8 cellular contexts compared by ENCODE assay signal in genomic region chr1:144103156-144103880, GRCh38.
DNase-seq lines count a peak whose midpoint lies in the region; ATAC-seq and TF ChIP-seq lines count a peak whose summit lies in the region.
"Not testable (repeated sequence)": the region's sequence is repeated elsewhere in the genome, so short reads cannot be mapped to it uniquely, and the experiment has no call there.

No MANE protein-coding gene starts in this region.

- intact Hi-C loops in Caco-2 (cut with micrococcal nuclease; ENCODE audit: unreplicated experiment); stomach (cut with DNase I; ENCODE audit: low total_unique reads): not testable (repeated sequence)

- H3K36me3 ChIP-seq in Caco-2 (ENCODE audit: control insufficient read depth, insufficient read depth, low read length); stomach: not testable (repeated sequence)

- 78 to 96% (median 87%) methylated on average over 4 to 5 of the region's 6 CpGs for WGBS in stomach, 5 donors

- not testable (repeated sequence) for H3K4me3 ChIP-seq in Caco-2 (ENCODE audit: low read depth, low read length); stomach

- TF ChIP-seq EP300 in stomach (IDR thresholded peaks at IDR 0.05): not testable (repeated sequence)

- peak; percentile 31 for ATAC-seq in esophagus mucosa
- not testable (repeated sequence) for ATAC-seq in memory B cell (ENCODE audit: low read depth)

- POLR2A ChIA-PET in Caco-2 (lab: Charles Lee): not testable (repeated sequence)

- H3K27ac ChIP-seq in stomach: not testable (repeated sequence)

- H3K9me3 Mint-ChIP-seq in Caco-2 (ENCODE audit: unreplicated experiment); activated naive CD8-positive, alpha-beta T cell treated with anti-CD3 and anti-CD28 coated beads for 36 hours; memory B cell: not testable (repeated sequence)

- CTCF ChIA-PET in Caco-2 (lab: Charles Lee): not testable (repeated sequence)

- not testable (repeated sequence) for H3K27me3 Mint-ChIP-seq in Caco-2 (ENCODE audit: insufficient read depth, unreplicated experiment); activated naive CD8-positive, alpha-beta T cell treated with anti-CD3 and anti-CD28 coated beads for 36 hours; memory B cell

- not testable (repeated sequence) for H3K36me3 Mint-ChIP-seq in Caco-2 (ENCODE audit: insufficient read depth, unreplicated experiment); activated naive CD8-positive, alpha-beta T cell treated with anti-CD3 and anti-CD28 coated beads for 36 hours; memory B cell

- DNase-seq in Caco-2 (peak; percentile 15 to 69), T-helper 1 cell (peak in 4 of 5 donors; percentile 34 to 75 (median 49)), memory B cell (ENCODE audit: low spot score in 2 of 2) (peak; percentile 43 to 82), stomach (peak; percentile 57)
- peak in 2 of 3 experiments; percentile 12 to 27 for DNase-seq in activated CD8-positive, alpha-beta memory T cell treated with anti-CD3 and anti-CD28 coated beads for 48 hours (ENCODE audit: low read depth in 2 of 3, low spot score in 2 of 3)
- DNase-seq in activated naive CD8-positive, alpha-beta T cell treated with anti-CD3 and anti-CD28 coated beads for 36 hours: peak; percentile 15
- DNase-seq in stimulated activated CD4-positive, alpha-beta T cell treated with anti-CD3 and anti-CD28 coated beads, Interleukin-12 subunit alpha, Interleukin-12 subunit beta, amount 100 ng/mL, for 24 hours (ENCODE audit: low read depth in 2 of 2): peak; percentile 22 to 30

- not testable (repeated sequence) for TF ChIP-seq POLR2A in stomach (IDR thresholded peaks at IDR 0.05)

- not testable (repeated sequence) for H3K27ac Mint-ChIP-seq in Caco-2 (ENCODE audit: unreplicated experiment); activated naive CD8-positive, alpha-beta T cell treated with anti-CD3 and anti-CD28 coated beads for 36 hours; memory B cell

- H3K9me3 ChIP-seq in Caco-2: not testable (repeated sequence)
- H3K9me3 ChIP-seq in stomach: peaks cover 13 to 24% (median 20%) of the 10 kb centered on the region in 4 donors

- TF ChIP-seq CTCF in Caco-2 (IDR thresholded peaks at IDR 0.05; ENCODE audit: insufficient read depth in 1 of 2, low read depth in 1 of 2, low read length in 1 of 2, severe bottlenecking in 1 of 2, unreplicated experiment in 1 of 2); stomach (IDR thresholded peaks at IDR 0.05): not testable (repeated sequence)

- not testable (repeated sequence) for H3K4me3 Mint-ChIP-seq in Caco-2 (ENCODE audit: unreplicated experiment); activated naive CD8-positive, alpha-beta T cell treated with anti-CD3 and anti-CD28 coated beads for 36 hours; memory B cell

- not testable (repeated sequence) for H3K4me1 ChIP-seq in Caco-2, stomach

- H3K27me3 ChIP-seq in Caco-2 (replicated peaks; ENCODE audit: control insufficient read depth, insufficient read depth, low read length); stomach: not testable (repeated sequence)

- not testable (repeated sequence) for H3K4me1 Mint-ChIP-seq in Caco-2 (ENCODE audit: low read depth, unreplicated experiment); activated naive CD8-positive, alpha-beta T cell treated with anti-CD3 and anti-CD28 coated beads for 36 hours; memory B cell

- not testable (repeated sequence) for BruUV-seq in Caco-2 (replicated peaks; lab: Mats Ljungman, UMichigan)
